ENCODE assay signal across 1 cellular context in genomic region chr1:150922519-150922975, GRCh38.
A peak's percentile ranks its signal among the peaks of the same experiment; 100 is the strongest.
TF ChIP-seq lines count a peak whose summit lies in the region.

No MANE protein-coding gene starts in this region.

TF ChIP-seq in K562, 482 proteins besides CTCF, POLR2A, EP300 and RAD21 (continues in another document):
- TF ChIP-seq CEBPZ (IDR thresholded peaks at IDR 0.05; ENCODE audit: borderline replicate concordance, low read depth, low read length) (no peak), SUPT5H (IDR thresholded peaks at IDR 0.05) (no peak), TEAD2 (tag; IDR thresholded peaks at IDR 0.05) (no peak), SRSF7 (optimal IDR thresholded peaks at IDR 0.05; ENCODE audit: low read depth, low read length) (no peak), CTBP1 (IDR thresholded peaks at IDR 0.05; ENCODE audit: borderline replicate concordance) (0 out of 2 replicates have a peak, but pooled peaks have one; percentile 14), RHOXF2B (CRISPR knock-in tag; conservative IDR thresholded peaks at IDR 0.05) (no peak), TSHZ1 (CRISPR knock-in tag; IDR thresholded peaks at IDR 0.05) (no peak), DPF2 (IDR thresholded peaks at IDR 0.05) (peak; percentile 41; the same call in 1 of the 2 replicates), ARID3A (IDR thresholded peaks at IDR 0.05; ENCODE audit: borderline replicate concordance, low read depth, low read length) (peak; percentile 88; the same call in 1 of the 2 replicates), ZFP30 (CRISPR knock-in tag; IDR thresholded peaks at IDR 0.05; ENCODE audit: borderline replicate concordance) (no peak), TEAD1 (CRISPR knock-in tag; IDR thresholded peaks at IDR 0.05) (no peak), BRD9 (IDR thresholded peaks at IDR 0.05; ENCODE audit: low read depth, partially characterized antibody) (peak; percentile 35), BRD4 (IDR thresholded peaks at IDR 0.05) (no peak), CAMTA2 (CRISPR knock-in tag; conservative IDR thresholded peaks at IDR 0.05) (no peak), SRSF3 (IDR thresholded peaks at IDR 0.05; ENCODE audit: insufficient read depth, low read length) (no peak), ZNF75A (CRISPR knock-in tag; IDR thresholded peaks at IDR 0.05) (no peak), COPS2 (conservative IDR thresholded peaks at IDR 0.05) (no peak), POLR3G (IDR thresholded peaks at IDR 0.05; ENCODE audit: extremely low read depth, insufficient read length, insufficient replicate concordance) (no peak), PML (IDR thresholded peaks at IDR 0.05; ENCODE audit: low read length) (no peak), KDM1A (IDR thresholded peaks at IDR 0.05) (peak; percentile 63 to 67; a peak in 3 of 4 replicates), MAFK (IDR thresholded peaks at IDR 0.05; ENCODE audit: low read length) (0 out of 2 replicates have a peak, but pooled peaks have one; percentile 14), FIP1L1 (IDR thresholded peaks at IDR 0.05; ENCODE audit: low read depth, low read length, poor library complexity, severe bottlenecking) (no peak), MYC (IDR thresholded peaks at IDR 0.05; ENCODE audit: low read depth, low read length) (0 out of 2 replicates have a peak, but pooled peaks have one; percentile 28), MYC (CRISPR knock-in tag; IDR thresholded peaks at IDR 0.05; ENCODE audit: borderline replicate concordance, low read depth) (no peak), FOSL1 (tag; conservative IDR thresholded peaks at IDR 0.05) (peak; percentile 67), BCLAF1 (IDR thresholded peaks at IDR 0.05; ENCODE audit: borderline replicate concordance in 1 of 2, control insufficient read depth in 1 of 2, low read depth in 2 of 2, low read length in 1 of 2) (no peak), TCF3 (CRISPR knock-in tag; IDR thresholded peaks at IDR 0.05) (no peak), ELF2 (CRISPR knock-in tag; IDR thresholded peaks at IDR 0.05) (no peak), CSDE1 (IDR thresholded peaks at IDR 0.05) (no peak), ZEB2 (IDR thresholded peaks at IDR 0.05) (no peak), ZNF174 (CRISPR knock-in tag; IDR thresholded peaks at IDR 0.05) (no peak), HMG20B (CRISPR knock-in tag; IDR thresholded peaks at IDR 0.05) (no peak), ZNF644 (tag; IDR thresholded peaks at IDR 0.05; ENCODE audit: low read depth) (no peak), FOXP1 (CRISPR knock-in tag; IDR thresholded peaks at IDR 0.05) (no peak), POLR2B (IDR thresholded peaks at IDR 0.05; ENCODE audit: low read depth, partially characterized antibody) (no peak)
- TF ChIP-seq, protein P1, sequence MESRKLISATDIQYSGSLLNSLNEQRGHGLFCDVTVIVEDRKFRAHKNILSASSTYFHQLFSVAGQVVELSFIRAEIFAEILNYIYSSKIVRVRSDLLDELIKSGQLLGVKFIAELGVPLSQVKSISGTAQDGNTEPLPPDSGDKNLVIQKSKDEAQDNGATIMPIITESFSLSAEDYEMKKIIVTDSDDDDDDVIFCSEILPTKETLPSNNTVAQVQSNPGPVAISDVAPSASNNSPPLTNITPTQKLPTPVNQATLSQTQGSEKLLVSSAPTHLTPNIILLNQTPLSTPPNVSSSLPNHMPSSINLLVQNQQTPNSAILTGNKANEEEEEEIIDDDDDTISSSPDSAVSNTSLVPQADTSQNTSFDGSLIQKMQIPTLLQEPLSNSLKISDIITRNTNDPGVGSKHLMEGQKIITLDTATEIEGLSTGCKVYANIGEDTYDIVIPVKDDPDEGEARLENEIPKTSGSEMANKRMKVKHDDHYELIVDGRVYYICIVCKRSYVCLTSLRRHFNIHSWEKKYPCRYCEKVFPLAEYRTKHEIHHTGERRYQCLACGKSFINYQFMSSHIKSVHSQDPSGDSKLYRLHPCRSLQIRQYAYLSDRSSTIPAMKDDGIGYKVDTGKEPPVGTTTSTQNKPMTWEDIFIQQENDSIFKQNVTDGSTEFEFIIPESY (CRISPR knock-in tag; IDR thresholded peaks at IDR 0.05) = peak; percentile 47; the same call in 1 of the 2 replicates
- TF ChIP-seq, protein P2, sequence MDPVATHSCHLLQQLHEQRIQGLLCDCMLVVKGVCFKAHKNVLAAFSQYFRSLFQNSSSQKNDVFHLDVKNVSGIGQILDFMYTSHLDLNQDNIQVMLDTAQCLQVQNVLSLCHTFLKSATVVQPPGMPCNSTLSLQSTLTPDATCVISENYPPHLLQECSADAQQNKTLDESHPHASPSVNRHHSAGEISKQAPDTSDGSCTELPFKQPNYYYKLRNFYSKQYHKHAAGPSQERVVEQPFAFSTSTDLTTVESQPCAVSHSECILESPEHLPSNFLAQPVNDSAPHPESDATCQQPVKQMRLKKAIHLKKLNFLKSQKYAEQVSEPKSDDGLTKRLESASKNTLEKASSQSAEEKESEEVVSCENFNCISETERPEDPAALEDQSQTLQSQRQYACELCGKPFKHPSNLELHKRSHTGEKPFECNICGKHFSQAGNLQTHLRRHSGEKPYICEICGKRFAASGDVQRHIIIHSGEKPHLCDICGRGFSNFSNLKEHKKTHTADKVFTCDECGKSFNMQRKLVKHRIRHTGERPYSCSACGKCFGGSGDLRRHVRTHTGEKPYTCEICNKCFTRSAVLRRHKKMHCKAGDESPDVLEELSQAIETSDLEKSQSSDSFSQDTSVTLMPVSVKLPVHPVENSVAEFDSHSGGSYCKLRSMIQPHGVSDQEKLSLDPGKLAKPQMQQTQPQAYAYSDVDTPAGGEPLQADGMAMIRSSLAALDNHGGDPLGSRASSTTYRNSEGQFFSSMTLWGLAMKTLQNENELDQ (CRISPR knock-in tag; IDR thresholded peaks at IDR 0.05; ENCODE audit: borderline replicate concordance) = no peak
- TF ChIP-seq, protein P3, sequence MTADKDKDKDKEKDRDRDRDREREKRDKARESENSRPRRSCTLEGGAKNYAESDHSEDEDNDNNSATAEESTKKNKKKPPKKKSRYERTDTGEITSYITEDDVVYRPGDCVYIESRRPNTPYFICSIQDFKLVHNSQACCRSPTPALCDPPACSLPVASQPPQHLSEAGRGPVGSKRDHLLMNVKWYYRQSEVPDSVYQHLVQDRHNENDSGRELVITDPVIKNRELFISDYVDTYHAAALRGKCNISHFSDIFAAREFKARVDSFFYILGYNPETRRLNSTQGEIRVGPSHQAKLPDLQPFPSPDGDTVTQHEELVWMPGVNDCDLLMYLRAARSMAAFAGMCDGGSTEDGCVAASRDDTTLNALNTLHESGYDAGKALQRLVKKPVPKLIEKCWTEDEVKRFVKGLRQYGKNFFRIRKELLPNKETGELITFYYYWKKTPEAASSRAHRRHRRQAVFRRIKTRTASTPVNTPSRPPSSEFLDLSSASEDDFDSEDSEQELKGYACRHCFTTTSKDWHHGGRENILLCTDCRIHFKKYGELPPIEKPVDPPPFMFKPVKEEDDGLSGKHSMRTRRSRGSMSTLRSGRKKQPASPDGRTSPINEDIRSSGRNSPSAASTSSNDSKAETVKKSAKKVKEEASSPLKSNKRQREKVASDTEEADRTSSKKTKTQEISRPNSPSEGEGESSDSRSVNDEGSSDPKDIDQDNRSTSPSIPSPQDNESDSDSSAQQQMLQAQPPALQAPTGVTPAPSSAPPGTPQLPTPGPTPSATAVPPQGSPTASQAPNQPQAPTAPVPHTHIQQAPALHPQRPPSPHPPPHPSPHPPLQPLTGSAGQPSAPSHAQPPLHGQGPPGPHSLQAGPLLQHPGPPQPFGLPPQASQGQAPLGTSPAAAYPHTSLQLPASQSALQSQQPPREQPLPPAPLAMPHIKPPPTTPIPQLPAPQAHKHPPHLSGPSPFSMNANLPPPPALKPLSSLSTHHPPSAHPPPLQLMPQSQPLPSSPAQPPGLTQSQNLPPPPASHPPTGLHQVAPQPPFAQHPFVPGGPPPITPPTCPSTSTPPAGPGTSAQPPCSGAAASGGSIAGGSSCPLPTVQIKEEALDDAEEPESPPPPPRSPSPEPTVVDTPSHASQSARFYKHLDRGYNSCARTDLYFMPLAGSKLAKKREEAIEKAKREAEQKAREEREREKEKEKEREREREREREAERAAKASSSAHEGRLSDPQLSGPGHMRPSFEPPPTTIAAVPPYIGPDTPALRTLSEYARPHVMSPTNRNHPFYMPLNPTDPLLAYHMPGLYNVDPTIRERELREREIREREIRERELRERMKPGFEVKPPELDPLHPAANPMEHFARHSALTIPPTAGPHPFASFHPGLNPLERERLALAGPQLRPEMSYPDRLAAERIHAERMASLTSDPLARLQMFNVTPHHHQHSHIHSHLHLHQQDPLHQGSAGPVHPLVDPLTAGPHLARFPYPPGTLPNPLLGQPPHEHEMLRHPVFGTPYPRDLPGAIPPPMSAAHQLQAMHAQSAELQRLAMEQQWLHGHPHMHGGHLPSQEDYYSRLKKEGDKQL (CRISPR knock-in tag; IDR thresholded peaks at IDR 0.05; ENCODE audit: borderline replicate concordance) = no peak
